Comparison of ENCODE assay signal across 11 cellular contexts in genomic region chr12:99529966-99530365, GRCh38.
DNase-seq lines count a peak whose midpoint lies in the region; ATAC-seq and TF ChIP-seq lines count a peak whose summit lies in the region.
"Had no signal": no experiment of that assay in that cellular context is flagged by ENCODE, and none has a peak within 500 bp of the region (broad histone marks: within the 10 kb centered on the region; RNA-seq: fewer than 3 reads in every experiment).

No MANE protein-coding gene starts in this region.

- no peak overlapping the region for H3K4me3 ChIP-seq in foreskin fibroblast (ENCODE audit: low read depth in 1 of 2, low read length in 2 of 2)
- H3K4me3 ChIP-seq: BLaER1 had no signal

- no peak for TF ChIP-seq CTCF in foreskin fibroblast (IDR thresholded peaks at IDR 0.05; ENCODE audit: low read depth, low read length)

- ATAC-seq in GM19452 (IDR thresholded peaks at IDR 0.05; ENCODE audit: unreplicated experiment) (peak; percentile 98), HG03060 (IDR thresholded peaks at IDR 0.05; ENCODE audit: low read depth, unreplicated experiment) (peak; percentile 98)

- DNase-seq in EL (peak; percentile 61), T1000 (lab: John Stamatoyannopoulos, UW) (peak; percentile 22), SW 1271 (lab: John Stamatoyannopoulos, UW) (no peak), NOMO-1 (lab: John Stamatoyannopoulos, UW; ENCODE audit: unreplicated experiment in 2 of 2) (no peak), foreskin fibroblast (no peak)
- DNase-seq in activated naive CD4-positive, alpha-beta T cell (lab: John Stamatoyannopoulos, UW): no peak
- DNase-seq: dermis blood vessel endothelial cell; stimulated activated CD4-positive, alpha-beta T cell treated with anti-CD3 and anti-CD28 coated beads, Interleukin-2, amount 100 ng/mL, for 24 hours had no signal

Comparison
In these comparisons a context has a peak if more than half of its experiments do, and no peak if none do; other contexts are left out.
1. DNase-seq: peak in EL (single experiment) and T1000 (single experiment); none in SW 1271 (0 of 2), NOMO-1 (0 of 2), foreskin fibroblast (0 of 2) and activated naive CD4-positive, alpha-beta T cell (0 of 4).